In the genomic region with DNA sequence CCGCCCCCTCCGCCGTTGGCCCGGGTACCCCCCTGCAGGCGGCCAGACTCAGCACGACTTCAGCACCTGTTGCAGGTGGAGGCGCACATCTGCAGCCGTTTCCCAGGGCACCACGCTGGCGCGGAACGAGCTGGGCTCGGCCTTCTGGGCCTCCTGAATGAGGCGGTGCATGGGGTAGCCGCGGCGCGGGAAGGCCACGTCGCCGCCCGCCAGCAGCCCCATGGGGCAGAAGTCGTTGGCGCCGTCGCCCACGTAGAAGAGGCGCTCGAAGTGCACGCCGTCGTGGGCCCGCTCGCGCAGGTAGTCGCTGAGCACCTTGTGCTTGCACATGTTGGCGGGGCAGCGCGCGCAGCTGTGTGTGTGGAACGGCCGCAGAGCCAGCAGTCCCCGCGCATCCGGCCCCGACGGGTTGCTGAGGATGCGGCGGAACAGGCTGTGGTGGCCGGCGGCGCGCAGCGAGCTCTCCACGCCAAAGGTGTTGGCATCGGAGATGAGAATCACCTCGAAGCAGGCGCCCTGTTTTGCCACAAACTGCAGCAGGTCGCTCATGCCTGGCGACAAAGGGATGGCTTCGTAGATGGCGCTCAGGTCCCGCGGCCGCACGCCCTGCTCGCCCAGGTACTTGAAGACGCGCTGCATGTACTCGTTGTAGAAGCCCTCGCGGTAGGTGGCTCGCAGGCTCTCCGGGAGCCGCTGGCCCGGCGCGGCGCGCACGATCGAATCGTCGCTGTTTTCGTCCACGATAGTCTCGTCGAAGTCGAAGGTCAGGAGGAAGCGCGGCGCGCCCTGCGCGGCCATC, we compare ENCODE assay signal across 9 cellular contexts. TPM values are rescaled to one million over a fixed set of nuclear protein-coding genes. Genes with fewer than 3 reads are reported as not detected.
DNase-seq lines count a peak whose midpoint lies in the region; ATAC-seq and TF ChIP-seq lines count a peak whose summit lies in the region.
"Had no signal": no experiment of that assay in that cellular context is flagged by ENCODE, and none has a peak within 500 bp of the region (broad histone marks: within the 10 kb centered on the region; RNA-seq: fewer than 3 reads in every experiment).

No MANE protein-coding gene starts in this region.

- in situ Hi-C loops in IMR-90 (cut with MboI; ENCODE audit: low sequenced_read_pairs) = no loop called here

- H3K27me3 ChIP-seq in IMR-90 (ENCODE audit: control insufficient read depth, insufficient read depth, low read length) = peaks cover 45% of the 10 kb centered on the region
- H3K27me3 ChIP-seq in prostate gland (replicated peaks; ENCODE audit: insufficient read depth) = peaks cover 2% of the 10 kb centered on the region
- H3K27me3 ChIP-seq in BE2C = peaks cover 61% of the 10 kb centered on the region

- H2AFZ ChIP-seq in IMR-90 (replicated peaks; ENCODE audit: low read length, poor library complexity) = peak overlapping the region; percentile 70

- H3K4me2 ChIP-seq in IMR-90 (ENCODE audit: low read depth, low read length) = peak overlapping the region; percentile 10; the same call in 1 of the 2 replicates

- no peak for TF ChIP-seq RAD21 in IMR-90 (IDR thresholded peaks at IDR 0.05; ENCODE audit: low read length)

- H3K9me1 ChIP-seq in IMR-90 (ENCODE audit: insufficient read depth, low read length) = no peaks in the 10 kb centered on the region

- H3K36me3 ChIP-seq in IMR-90 (ENCODE audit: control insufficient read depth, insufficient read depth, low read length) (no peaks in the 10 kb centered on the region), prostate gland (no peaks in the 10 kb centered on the region), BE2C (no peaks in the 10 kb centered on the region)

- no peak overlapping the region for H2BK5ac ChIP-seq in IMR-90 (ENCODE audit: low read depth, low read length, poor library complexity, severe bottlenecking)

- H3K27ac ChIP-seq in IMR-90 (ENCODE audit: insufficient read depth, low read length) = no peak overlapping the region
- no peak overlapping the region for H3K27ac ChIP-seq in prostate gland

- H4K5ac ChIP-seq in IMR-90 (ENCODE audit: low read depth, low read length) = no peak overlapping the region

- H2BK15ac ChIP-seq in IMR-90 (ENCODE audit: low read depth, low read length) = no peak overlapping the region

- no peak overlapping the region for H3K4ac ChIP-seq in IMR-90 (ENCODE audit: low read depth, low read length)

- H3K14ac ChIP-seq in IMR-90 (replicated peaks; ENCODE audit: low read depth, low read length) = no peak overlapping the region

- BruUV-seq in IMR-90 (replicated peaks; lab: Mats Ljungman, UMichigan) = no TSS peak

- H4K20me1 ChIP-seq in IMR-90 (ENCODE audit: insufficient read depth, low read length) = no peaks in the 10 kb centered on the region

- H3K4me3 ChIP-seq in IMR-90 (ENCODE audit: insufficient read depth, low read depth, low read length) (no peak overlapping the region), epithelial cell of esophagus (ENCODE audit: low read length) (no peak overlapping the region), prostate gland (no peak overlapping the region), BE2C (ENCODE audit: low read depth, low read length) (no peak overlapping the region)

- no peaks in the 10 kb centered on the region for H3K79me1 ChIP-seq in IMR-90 (ENCODE audit: low read depth in 1 of 2, low read length in 2 of 2)

- H3K4me1 ChIP-seq in IMR-90 (ENCODE audit: control insufficient read depth, insufficient read depth, low read length) (no peaks in the 10 kb centered on the region; the same call in 1 of the 2 replicates), prostate gland (replicated peaks) (no peaks in the 10 kb centered on the region), BE2C (no peaks in the 10 kb centered on the region)

- dilution Hi-C loops in IMR-90 (cut with HindIII; ENCODE audit: low sequenced_read_pairs, unreplicated experiment) = no loop called here

- H3K9ac ChIP-seq in IMR-90 (ENCODE audit: low read depth, low read length) = no peak overlapping the region

- H2BK120ac ChIP-seq in IMR-90 (ENCODE audit: low read depth, low read length) = no peak overlapping the region

- no peak overlapping the region for H3K56ac ChIP-seq in IMR-90 (ENCODE audit: extremely low read depth, insufficient read depth, low read length)

- H2AK5ac ChIP-seq in IMR-90 (ENCODE audit: low read depth, low read length) = no peak overlapping the region

- no peak overlapping the region for H4K8ac ChIP-seq in IMR-90 (ENCODE audit: low read depth in 2 of 2, low read length in 2 of 2)

- intact Hi-C loops in IMR-90 (cut with micrococcal nuclease) = no loop called here
- intact Hi-C loops in prostate gland (cut with DNase I) = no loop called here

- peak overlapping the region; percentile 37 for H2AK9ac ChIP-seq in IMR-90 (replicated peaks; ENCODE audit: low read depth, low read length, poor library complexity)

- WGBS in IMR-90 (ENCODE audit: extremely low coverage in 2 of 2, insufficient read length in 1 of 2), 2 experiments = 4% methylated on average over 66 of the region's 95 CpGs; no CpG with 5 or more reads in 1 of the 2 experiments
- WGBS in prostate gland = 2% methylated on average over 41 of the region's 95 CpGs

- DNase-seq in IMR-90 = no peak
- peak; percentile 32 to 50 for DNase-seq in activated CD4-positive, alpha-beta T cell treated with anti-CD3 and anti-CD28 coated beads for 4 hours
- peak; percentile 24 for DNase-seq in epithelial cell of esophagus (ENCODE audit: low read depth)
- peak; percentile 10 for DNase-seq in prostate gland (ENCODE audit: low spot score)
- DNase-seq in OCI-M1 (lab: John Stamatoyannopoulos, UW) = no peak
- DNase-seq in pons (ENCODE audit: low spot score) = no peak
- no peak for DNase-seq in BE2C
- no peak for DNase-seq in SIG-M5 (lab: John Stamatoyannopoulos, UW)

- TF ChIP-seq CTCF in IMR-90 (conservative IDR thresholded peaks at IDR 0.05; ENCODE audit: low read depth, low read length) (no peak), epithelial cell of esophagus (IDR thresholded peaks at IDR 0.05; ENCODE audit: insufficient read depth, low read depth, low read length, missing control alignments) (no peak), prostate gland (IDR thresholded peaks at IDR 0.05) (no peak), BE2C (IDR thresholded peaks at IDR 0.05; ENCODE audit: low read depth, low read length) (no peak)

- no peak overlapping the region for H3K18ac ChIP-seq in IMR-90 (ENCODE audit: low read depth, low read length)

- TF ChIP-seq POLR2A in IMR-90 (IDR thresholded peaks at IDR 0.05; ENCODE audit: low read depth, low read length) (no peak), prostate gland (IDR thresholded peaks at IDR 0.05) (no peak)

- H2BK20ac ChIP-seq in IMR-90 (ENCODE audit: low read depth, low read length) = no peak overlapping the region

- H3K23ac ChIP-seq in IMR-90 (ENCODE audit: low read depth, low read length) = no peak overlapping the region

- no peak overlapping the region for H4K91ac ChIP-seq in IMR-90 (ENCODE audit: insufficient read depth, low read depth, low read length)

- POLR2A ChIA-PET in IMR-90 (lab: Charles Lee; ENCODE audit: unreplicated experiment) = no interaction called here

- CTCF ChIA-PET in IMR-90 (lab: Yijun Ruan, JAX) = no interaction called here

- ATAC-seq in IMR-90 (ENCODE audit: low read depth) = no peak

- no peaks in the 10 kb centered on the region for H3K9me3 ChIP-seq in IMR-90 (ENCODE audit: control insufficient read depth, insufficient read depth, low read length)
- H3K9me3 ChIP-seq in prostate gland = no peaks in the 10 kb centered on the region
- no peaks in the 10 kb centered on the region for H3K9me3 ChIP-seq in BE2C

TF ChIP-seq in IMR-90, 13 proteins besides CTCF, POLR2A, EP300 and RAD21:
- no peak for TF ChIP-seq SMC3 (IDR thresholded peaks at IDR 0.05; ENCODE audit: low read depth, low read length)
- TF ChIP-seq NFE2L2 (IDR thresholded peaks at IDR 0.05; ENCODE audit: low read depth, low read length) = no peak
- no peak for TF ChIP-seq MAFK (IDR thresholded peaks at IDR 0.05; ENCODE audit: low read depth, low read length)

RNA-seq across cellular contexts. Expression of a gene that starts 6.2 kb away (rescaled TPM):
- under 0.01 TPM in 2 replicates for total RNA-seq in IMR-90 (2012; rRNA removed)
- polyA plus RNA-seq in IMR-90 (2012; rRNA removed) = 0.48 and 0.56 TPM in 2 replicates
- 0.22 and 0.71 TPM in 2 replicates for polyA plus RNA-seq in IMR-90 (2012; cell fraction: cytosol; rRNA removed)
- 0.17 and 0.62 TPM in 2 replicates for polyA plus RNA-seq in IMR-90 (2012; cell fraction: nucleus; rRNA removed; ENCODE audit: low replicate concordance)
- 1 to 10 TPM in 1 of 2 donors, under 1 TPM in 1; 0.55 to 6.3 TPM for total RNA-seq in prostate gland
- 0.83 TPM for polyA plus RNA-seq in BE2C (2012; ENCODE audit: insufficient read depth, insufficient read length, low read depth)
- total RNA-seq: subcutaneous adipose tissue had no signal

RNA-seq across cellular contexts. Expression of a gene that starts 13.9 kb away (rescaled TPM):
- total RNA-seq in IMR-90 (2012; rRNA removed) (1.1 TPM in 2 replicates), prostate gland (1 to 10 TPM; 3.0 to 9.0 TPM)
- polyA plus RNA-seq in IMR-90 (2012; rRNA removed) = 1.2 and 1.4 TPM in 2 replicates
- 1.1 and 1.4 TPM in 2 replicates for polyA plus RNA-seq in IMR-90 (2012; cell fraction: cytosol; rRNA removed)
- polyA plus RNA-seq in IMR-90 (2012; cell fraction: nucleus; rRNA removed; ENCODE audit: low replicate concordance) = 0.33 and 0.96 TPM in 2 replicates
- 0.68 TPM for polyA plus RNA-seq in BE2C (2012; ENCODE audit: insufficient read depth, insufficient read length, low read depth)

RNA-seq across cellular contexts. Expression of a gene that starts 14.0 kb away (rescaled TPM):
- total RNA-seq in IMR-90 (2012; rRNA removed) (0.18 and 0.56 TPM in 2 replicates), prostate gland (1 to 10 TPM in 1 of 2 donors, not detected in 1; 3.1 TPM)
- polyA plus RNA-seq in IMR-90 (2012; rRNA removed) = 0.65 and 0.79 TPM in 2 replicates
- polyA plus RNA-seq in IMR-90 (2012; cell fraction: cytosol; rRNA removed) = 0.19 and 0.34 TPM in 2 replicates
- 0.08 and 0.29 TPM in 2 replicates for polyA plus RNA-seq in IMR-90 (2012; cell fraction: nucleus; rRNA removed; ENCODE audit: low replicate concordance)
- not detected for polyA plus RNA-seq in BE2C (2012; ENCODE audit: insufficient read depth, insufficient read length, low read depth)

Comparison
In these comparisons a context has a peak if more than half of its experiments do, and no peak if none do; other contexts are left out.
1. DNase-seq: peak in activated CD4-positive, alpha-beta T cell treated with anti-CD3 and anti-CD28 coated beads for 4 hours (2 of 2), epithelial cell of esophagus (single experiment) and prostate gland (single experiment); none in IMR-90 (single experiment), OCI-M1 (single experiment), pons (single experiment), BE2C (single experiment) and SIG-M5 (single experiment).